ENCODE assay signal across 21 cellular contexts in the genomic region with DNA sequence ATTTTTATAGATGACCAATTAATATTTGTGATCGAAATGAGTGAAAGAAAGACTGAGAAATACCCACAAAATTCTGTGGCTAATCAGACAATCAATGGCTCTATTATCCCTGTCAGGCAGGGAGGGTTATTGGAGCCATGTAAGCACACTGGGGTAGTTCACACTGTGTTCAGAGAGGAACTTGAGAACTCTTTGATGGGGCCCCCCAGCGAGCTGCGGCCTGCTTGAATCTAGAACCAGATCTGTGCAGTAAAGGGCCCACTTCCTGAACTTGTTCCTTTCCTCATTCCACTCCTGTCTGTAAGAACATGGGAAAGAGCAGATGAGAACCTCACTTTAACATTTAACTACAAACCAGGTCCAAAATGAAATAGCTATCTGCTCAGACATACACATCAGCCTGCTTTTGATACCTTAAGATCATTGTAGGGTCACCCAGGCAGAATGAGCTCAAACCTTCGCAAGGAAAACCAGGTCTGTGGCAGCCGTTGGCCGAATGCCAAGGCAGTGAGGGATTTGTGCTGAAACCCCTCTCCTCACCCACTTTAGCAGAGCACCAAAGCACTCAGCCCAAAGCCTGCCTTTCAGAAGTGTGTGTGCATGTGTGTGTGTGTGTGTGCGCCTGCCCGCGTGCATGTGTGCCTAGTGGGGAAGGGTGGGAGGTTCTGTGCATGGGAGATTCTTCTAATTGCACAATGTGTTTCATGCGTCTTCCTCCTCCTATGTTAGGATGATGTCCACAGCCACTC.
A peak's percentile ranks its signal among the peaks of the same experiment; 100 is the strongest.
DNase-seq lines count a peak whose midpoint lies in the region; ATAC-seq lines count a peak whose summit lies in the region.
"Had no signal": no experiment of that assay in that cellular context is flagged by ENCODE, and none has a peak within 500 bp of the region (broad histone marks: within the 10 kb centered on the region; RNA-seq: fewer than 3 reads in every experiment).

No MANE protein-coding gene starts in this region.

- no peak overlapping the region for H3K27ac Mint-ChIP-seq in activated CD4-positive, alpha-beta T cell treated with anti-CD3 and anti-CD28 coated beads for 36 hours
- H3K27ac Mint-ChIP-seq: activated T-helper 1 cell treated with anti-CD3 and anti-CD28 coated beads, Interleukin-12 subunit alpha, Interleukin-12 subunit beta, Interleukin-2, Interleukin-4 antibody, amounts not matched to agents 30 ng/mL and 10 ng/mL and 1 ng/mL, durations not matched to agents 14 hours and 24 hours and 36 hours; CD14-positive monocyte had no signal

- H3K36me3 Mint-ChIP-seq in activated CD4-positive, alpha-beta T cell treated with anti-CD3 and anti-CD28 coated beads for 36 hours (ENCODE audit: low read depth), result no peaks in the 10 kb centered on the region
- H3K36me3 Mint-ChIP-seq: CD14-positive monocyte had no signal

- H3K27ac ChIP-seq in caudate nucleus (ENCODE audit: low read depth, low read length), result no peak overlapping the region
- H3K27ac ChIP-seq: body of pancreas, gastroesophageal sphincter, skin epidermis, WERI-Rb-1 had no signal

- H3K9me3 Mint-ChIP-seq in activated CD4-positive, alpha-beta T cell treated with anti-CD3 and anti-CD28 coated beads for 36 hours (ENCODE audit: low read depth), result no peaks in the 10 kb centered on the region
- H3K9me3 Mint-ChIP-seq: activated T-helper 1 cell treated with anti-CD3 and anti-CD28 coated beads, Interleukin-12 subunit alpha, Interleukin-12 subunit beta, Interleukin-2, Interleukin-4 antibody, amounts not matched to agents 30 ng/mL and 10 ng/mL and 1 ng/mL, durations not matched to agents 14 hours and 24 hours and 36 hours had no signal

- no peak for ATAC-seq in activated CD4-positive, alpha-beta T cell treated with anti-CD3 and anti-CD28 coated beads for 36 hours
- ATAC-seq: body of pancreas, gastroesophageal sphincter had no signal

- DNase-seq in activated CD4-positive, alpha-beta T cell treated with anti-CD3 and anti-CD28 coated beads for 36 hours, result peak; percentile 7
- no peak for DNase-seq in activated CD4-positive, alpha-beta T cell treated with anti-CD3 and anti-CD28 coated beads, Interleukin-2, amount 50 U/mL, for 48 hours
- DNase-seq in DMS79 (lab: John Stamatoyannopoulos, UW) (peak; percentile 33), MV-4-11 (lab: John Stamatoyannopoulos, UW) (peak; percentile 69), islet precursor cell (peak; percentile 20), caudate nucleus (lab: John Stamatoyannopoulos, UW) (no peak), epidermal melanocyte (ENCODE audit: insufficient read length, low spot score) (no peak)
- no peak for DNase-seq in activated CD4-positive, CD25-positive, alpha-beta regulatory T cell (lab: John Stamatoyannopoulos, UW)
- DNase-seq: body of pancreas; effector memory CD4-positive, alpha-beta T cell; GF-D8; HCEC 1CT; mammary epithelial cell; MG63; NCI-H1694 treated with DMSO at 0.1 percent for 48 hours; NCI-H446; WERI-Rb-1 had no signal

- H3K4me3 Mint-ChIP-seq in activated CD4-positive, alpha-beta T cell treated with anti-CD3 and anti-CD28 coated beads for 36 hours, result no peak overlapping the region
- H3K4me3 Mint-ChIP-seq: activated T-helper 1 cell treated with anti-CD3 and anti-CD28 coated beads, Interleukin-12 subunit alpha, Interleukin-12 subunit beta, Interleukin-2, Interleukin-4 antibody, amounts not matched to agents 30 ng/mL and 10 ng/mL and 1 ng/mL, durations not matched to agents 14 hours and 24 hours and 36 hours had no signal

- no peaks in the 10 kb centered on the region for H3K27me3 Mint-ChIP-seq in activated CD4-positive, alpha-beta T cell treated with anti-CD3 and anti-CD28 coated beads for 36 hours

- CTCF ChIA-PET in activated CD4-positive, alpha-beta T cell treated with anti-CD3 and anti-CD28 coated beads for 36 hours (lab: Charles Lee), result interaction anchor here (0.6 kb wide), 2 partner anchors 308 to 1248 kb away, joined by 3 read pairs; no protein-coding TSS in a partner anchor

- POLR2A ChIA-PET in activated CD4-positive, alpha-beta T cell treated with anti-CD3 and anti-CD28 coated beads for 36 hours (lab: Charles Lee), result no interaction called here

- H3K4me1 Mint-ChIP-seq in activated CD4-positive, alpha-beta T cell treated with anti-CD3 and anti-CD28 coated beads for 36 hours, result peaks cover 24% of the 10 kb centered on the region

- intact Hi-C loops in activated CD4-positive, alpha-beta T cell treated with anti-CD3 and anti-CD28 coated beads for 36 hours (cut with DNase I, micrococcal nuclease), result no loop called here

Comparison
In these comparisons a context has a peak if more than half of its experiments do, and no peak if none do; other contexts are left out.
1. DNase-seq: peak in activated CD4-positive, alpha-beta T cell treated with anti-CD3 and anti-CD28 coated beads for 36 hours (single experiment), DMS79 (single experiment), MV-4-11 (single experiment) and islet precursor cell (single experiment); none in activated CD4-positive, alpha-beta T cell treated with anti-CD3 and anti-CD28 coated beads, Interleukin-2, amount 50 U/mL, for 48 hours (0 of 2), activated CD4-positive, CD25-positive, alpha-beta regulatory T cell (0 of 4), caudate nucleus (0 of 61) and epidermal melanocyte (single experiment).